8 cellular contexts compared by ENCODE assay signal in the genomic region with DNA sequence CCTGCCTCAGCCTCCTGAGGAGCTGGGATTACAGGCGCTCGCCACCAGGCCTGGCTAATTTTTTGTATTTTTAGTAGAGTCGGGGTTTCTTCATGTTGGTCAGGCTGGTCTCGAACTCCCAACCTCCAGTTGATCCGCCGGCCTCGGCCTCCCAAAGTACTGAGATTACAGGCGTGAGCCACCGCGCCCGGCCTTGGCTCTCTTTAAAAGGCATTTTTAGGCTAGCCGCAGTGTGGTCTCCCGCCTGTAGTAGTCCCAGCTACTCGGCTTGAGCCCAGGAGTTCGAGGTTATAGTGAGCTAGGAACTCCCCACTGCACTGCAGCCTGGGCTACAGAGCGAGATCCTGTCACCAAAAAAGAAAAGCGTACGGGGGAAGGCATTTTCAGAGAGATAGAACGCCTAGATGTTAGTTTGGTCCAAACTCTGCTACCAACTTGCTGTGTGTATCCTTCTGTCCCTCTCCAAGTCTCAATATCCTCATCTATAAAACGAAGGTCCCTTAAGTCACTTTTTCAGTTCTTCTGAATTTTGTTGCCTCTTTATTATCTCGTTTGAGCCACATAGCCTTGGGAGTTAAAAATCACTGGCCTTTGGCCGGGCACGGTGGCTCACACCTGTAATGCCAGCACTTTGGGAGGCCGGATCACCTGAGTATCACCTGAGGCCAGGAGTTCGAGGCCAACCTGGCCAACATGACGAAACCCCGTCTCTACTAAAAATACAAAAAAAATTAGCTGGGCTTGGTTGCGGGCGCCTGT.
DNase-seq lines count a peak whose midpoint lies in the region; ATAC-seq and TF ChIP-seq lines count a peak whose summit lies in the region.

No MANE protein-coding gene starts in this region.

- H3K4me3 ChIP-seq in fibroblast of pulmonary artery (replicated peaks; ENCODE audit: low read depth, low read length) (peak overlapping the region; percentile 67), parathyroid adenoma (ENCODE audit: low read depth, low read length) (peak overlapping the region; percentile 96)

- TF ChIP-seq CTCF in fibroblast of pulmonary artery (IDR thresholded peaks at IDR 0.05; ENCODE audit: low read length, missing control alignments) (peak; percentile 1), parathyroid adenoma (IDR thresholded peaks at IDR 0.05) (no peak)

- peak overlapping the region; percentile 88 for H3K27ac ChIP-seq in parathyroid adenoma

- no peaks in the 10 kb centered on the region for H3K36me3 ChIP-seq in parathyroid adenoma (ENCODE audit: control insufficient read depth, insufficient read depth, low read length)

- ATAC-seq in GM21447 (IDR thresholded peaks at IDR 0.05; ENCODE audit: unreplicated experiment) (no peak), HG03439 (IDR thresholded peaks at IDR 0.05; ENCODE audit: unreplicated experiment) (no peak)

- no peaks in the 10 kb centered on the region for H3K79me2 ChIP-seq in parathyroid adenoma

- no peaks in the 10 kb centered on the region for H3K9me3 ChIP-seq in parathyroid adenoma (ENCODE audit: control insufficient read depth, low read length)

- DNase-seq in EH (ENCODE audit: low read depth): peak; percentile 39
- DNase-seq in Kasumi-1 (lab: John Stamatoyannopoulos, UW): peak; percentile 27 to 31
- peak; percentile 77 for DNase-seq in activated CD8-positive, alpha-beta memory T cell treated with anti-CD3 and anti-CD28 coated beads, Interleukin-2, amount 50 U/mL, for 48 hours
- DNase-seq in fibroblast of pulmonary artery (ENCODE audit: low read depth): peak; percentile 38
- DNase-seq in NCI-H1436 (lab: John Stamatoyannopoulos, UW): no peak

- peak overlapping the region; percentile 93 for H2AFZ ChIP-seq in parathyroid adenoma

- peak overlapping the region; percentile 67 for H3K9ac ChIP-seq in parathyroid adenoma

- H3K27me3 ChIP-seq in parathyroid adenoma (ENCODE audit: control insufficient read depth, insufficient read depth, low read length): no peaks in the 10 kb centered on the region

- peak overlapping the region; percentile 74 for H3K4me2 ChIP-seq in parathyroid adenoma (ENCODE audit: low read length)

- H3K4me1 ChIP-seq in parathyroid adenoma: no peaks in the 10 kb centered on the region
